8 cellular contexts compared by ENCODE assay signal in the genomic region with DNA sequence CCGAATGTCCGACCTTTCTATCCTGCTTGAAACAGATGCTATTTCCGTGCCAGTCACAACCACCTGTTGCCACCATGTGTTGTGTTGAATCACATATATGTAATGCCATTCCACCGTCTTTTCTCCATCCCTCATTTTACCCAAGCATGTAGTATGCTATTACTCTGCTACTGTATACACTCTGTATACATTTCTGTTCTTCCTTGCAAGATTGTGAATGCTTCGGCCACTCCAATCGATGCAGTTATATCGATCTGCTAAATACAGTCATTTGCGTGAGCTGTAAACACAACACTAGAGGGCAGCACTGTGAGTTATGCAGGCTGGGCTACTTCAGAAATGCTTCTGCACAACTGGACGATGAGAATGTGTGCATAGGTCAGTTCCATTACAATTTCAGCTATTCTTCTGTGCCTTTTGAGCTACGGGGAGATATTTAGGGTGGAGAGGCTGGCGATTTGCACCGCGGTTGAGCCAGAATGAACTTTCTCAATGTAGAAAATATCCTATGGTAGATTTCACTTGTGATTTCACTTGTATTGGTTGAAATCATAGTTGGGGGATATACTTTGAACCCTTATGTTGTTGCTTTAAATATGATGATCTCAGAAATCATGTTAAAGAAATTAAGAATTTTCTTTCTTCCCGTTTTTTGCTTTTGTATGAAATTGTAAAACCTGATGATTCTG.
DNase-seq lines count a peak whose midpoint lies in the region; ATAC-seq and TF ChIP-seq lines count a peak whose summit lies in the region.

No MANE protein-coding gene starts in this region.

- H3K27me3 ChIP-seq in left ventricle myocardium inferior (ENCODE audit: low read depth) (no peaks in the 10 kb centered on the region), right cardiac atrium (ENCODE audit: control insufficient read depth, insufficient read depth) (no peaks in the 10 kb centered on the region), esophagus muscularis mucosa (no peaks in the 10 kb centered on the region)

- intact Hi-C loops in left ventricle myocardium inferior (cut with micrococcal nuclease): no loop called here
- intact Hi-C loops in right cardiac atrium (cut with DNase I): loop anchor here in 1 of 4 donors (5.0 kb wide), 1 partner anchor 322 kb away; no protein-coding TSS in a partner anchor
- intact Hi-C loops in esophagus muscularis mucosa (cut with DNase I): loop anchor here (5.0 kb wide), 1 partner anchor 322 kb away; no protein-coding TSS in a partner anchor

- no peaks in the 10 kb centered on the region for H3K36me3 Mint-ChIP-seq in osteocyte (ENCODE audit: unreplicated experiment)

- TF ChIP-seq EP300 in esophagus muscularis mucosa (IDR thresholded peaks at IDR 0.05): no peak

- no peak overlapping the region for H3K27ac ChIP-seq in left ventricle myocardium inferior (replicated peaks)
- no peak overlapping the region for H3K27ac ChIP-seq in right cardiac atrium (ENCODE audit: low read length)
- no peak overlapping the region for H3K27ac ChIP-seq in SK-N-MC
- H3K27ac ChIP-seq in esophagus muscularis mucosa (replicated peaks in 1 of 4): no peak overlapping the region

- H3K9me3 ChIP-seq in left ventricle myocardium inferior (replicated peaks) (peaks cover 11% of the 10 kb centered on the region), right cardiac atrium (ENCODE audit: control insufficient read depth, low read length) (no peaks in the 10 kb centered on the region), SK-N-MC (ENCODE audit: low read depth, low read length) (peaks cover 6% of the 10 kb centered on the region; the same call in 1 of the 2 replicates), esophagus muscularis mucosa (no peaks in the 10 kb centered on the region)

- H3K4me3 Mint-ChIP-seq in osteocyte (ENCODE audit: unreplicated experiment): no peak overlapping the region

- DNase-seq in left ventricle myocardium inferior: no peak
- DNase-seq in right cardiac atrium: no peak
- DNase-seq in HT-29 (ENCODE audit: low spot score): peak; percentile 58
- peak; percentile 18 for DNase-seq in SK-N-MC (ENCODE audit: low read depth, low spot score)
- no peak for DNase-seq in esophagus muscularis mucosa (ENCODE audit: extremely low spot score)
- DNase-seq in osteocyte (ENCODE audit: extremely low spot score, unreplicated experiment): no peak
- DNase-seq in omental fat pad (ENCODE audit: low spot score): no peak

- H3K9ac ChIP-seq in SK-N-MC (ENCODE audit: insufficient read length): no peak overlapping the region

- no peaks in the 10 kb centered on the region for H3K4me1 ChIP-seq in left ventricle myocardium inferior
- no peaks in the 10 kb centered on the region for H3K4me1 ChIP-seq in right cardiac atrium (ENCODE audit: control insufficient read depth, insufficient read depth, low read length)
- H3K4me1 ChIP-seq in esophagus muscularis mucosa: no peaks in the 10 kb centered on the region

- no peak overlapping the region for H3K27ac Mint-ChIP-seq in osteocyte (ENCODE audit: unreplicated experiment)

- no peaks in the 10 kb centered on the region for H3K9me3 Mint-ChIP-seq in osteocyte (ENCODE audit: unreplicated experiment)

- H3K36me3 ChIP-seq in left ventricle myocardium inferior: no peaks in the 10 kb centered on the region
- no peaks in the 10 kb centered on the region for H3K36me3 ChIP-seq in SK-N-MC (ENCODE audit: insufficient read depth, low read length)
- H3K36me3 ChIP-seq in esophagus muscularis mucosa: no peaks in the 10 kb centered on the region

- whole genome bisulfite sequencing in right cardiac atrium: 49% methylated on average over 14 of the region's 14 CpGs
- 78% methylated on average over 14 of the region's 14 CpGs for WGBS in esophagus muscularis mucosa

- no peak overlapping the region for H3K4me3 ChIP-seq in left ventricle myocardium inferior
- no peak overlapping the region for H3K4me3 ChIP-seq in right cardiac atrium (ENCODE audit: low read length)
- H3K4me3 ChIP-seq in SK-N-MC: no peak overlapping the region
- no peak overlapping the region for H3K4me3 ChIP-seq in esophagus muscularis mucosa

- no peak for TF ChIP-seq POLR2A in esophagus muscularis mucosa (IDR thresholded peaks at IDR 0.05; ENCODE audit: low read depth)

- no peaks in the 10 kb centered on the region for H3K4me1 Mint-ChIP-seq in osteocyte (ENCODE audit: unreplicated experiment)

- H3K27me3 Mint-ChIP-seq in osteocyte (ENCODE audit: unreplicated experiment): peaks cover 2% of the 10 kb centered on the region

- ATAC-seq in right cardiac atrium (no peak), GM21447 (IDR thresholded peaks at IDR 0.05; ENCODE audit: unreplicated experiment) (peak; percentile 82), omental fat pad (ENCODE audit: low FRiP score) (no peak)

- peak; percentile 50 for TF ChIP-seq CTCF in left ventricle myocardium inferior (IDR thresholded peaks at IDR 0.05; ENCODE audit: borderline replicate concordance)
- TF ChIP-seq CTCF in esophagus muscularis mucosa (IDR thresholded peaks at IDR 0.05): peak; percentile 35 to 55 (median 40)
- peak; percentile 61 for TF ChIP-seq CTCF in osteocyte (IDR thresholded peaks at IDR 0.05)
- no peak for TF ChIP-seq CTCF in omental fat pad (IDR thresholded peaks at IDR 0.05)

Comparison
In these comparisons a context has a peak if more than half of its experiments do, and no peak if none do; other contexts are left out.
1. DNase-seq: peak in HT-29 (single experiment) and SK-N-MC (single experiment); none in left ventricle myocardium inferior (single experiment), right cardiac atrium (0 of 3), esophagus muscularis mucosa (single experiment), osteocyte (single experiment) and omental fat pad (single experiment).
2. CTCF ChIP-seq: peak in left ventricle myocardium inferior (single experiment), esophagus muscularis mucosa (3 of 3) and osteocyte (single experiment); none in omental fat pad (0 of 3).